9 cellular contexts compared by ENCODE assay signal in the genomic region with DNA sequence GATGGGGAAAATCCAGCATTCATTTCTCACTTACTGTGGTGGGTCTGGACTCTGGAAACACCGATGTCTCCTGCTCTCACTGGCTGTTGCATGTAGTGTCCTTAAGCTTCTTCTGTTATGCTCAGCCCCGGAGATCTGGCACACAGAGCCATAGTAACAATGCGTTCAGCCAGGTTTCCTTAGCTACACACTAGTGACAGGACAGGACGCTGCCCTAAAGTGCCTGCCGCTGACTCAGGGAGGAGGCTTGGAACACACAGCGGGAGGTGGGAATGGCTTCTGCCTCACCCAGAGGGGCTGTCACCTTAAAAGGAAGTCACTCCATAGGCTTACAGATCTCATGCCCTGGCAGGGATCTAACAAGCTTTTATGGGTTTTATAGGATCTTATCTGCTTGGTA.
DNase-seq lines count a peak whose midpoint lies in the region; ATAC-seq and TF ChIP-seq lines count a peak whose summit lies in the region.
"Had no signal": no experiment of that assay in that cellular context is flagged by ENCODE, and none has a peak within 500 bp of the region (broad histone marks: within the 10 kb centered on the region; RNA-seq: fewer than 3 reads in every experiment).

No MANE protein-coding gene starts in this region.

- H3K79me2 ChIP-seq in GM23248 (ENCODE audit: insufficient read depth) (no peaks in the 10 kb centered on the region), MM.1S (ENCODE audit: low read length) (no peaks in the 10 kb centered on the region)

- H3K4me2 ChIP-seq in GM23248 (ENCODE audit: unreplicated experiment) (peak overlapping the region; percentile 81), MM.1S (ENCODE audit: low read depth, low read length) (no peak overlapping the region)

- H3F3A ChIP-seq in GM23248 (ENCODE audit: insufficient read depth) (no peaks in the 10 kb centered on the region), MM.1S (ENCODE audit: insufficient read depth, low read length) (no peaks in the 10 kb centered on the region)

- H3K9me3 ChIP-seq in GM23248 (ENCODE audit: low read depth) (no peaks in the 10 kb centered on the region), SJSA1 (replicated peaks) (no peaks in the 10 kb centered on the region), gastroesophageal sphincter (no peaks in the 10 kb centered on the region), MM.1S (replicated peaks; ENCODE audit: insufficient read depth, low read length) (no peaks in the 10 kb centered on the region)
- H3K9me3 ChIP-seq: tibial artery had no signal

- H3K27ac ChIP-seq in GM23248 (peak overlapping the region; percentile 54), SJSA1 (peak overlapping the region; percentile 49), gastroesophageal sphincter (peak overlapping the region; percentile 52 to 73 (median 67)), MM.1S (ENCODE audit: low read length) (no peak overlapping the region)
- H3K27ac ChIP-seq: tibial artery had no signal

- peak; percentile 93 for DNase-seq in GM23248
- DNase-seq in SJSA1 (ENCODE audit: low read depth in 1 of 2, low spot score in 2 of 2) = peak; percentile 72 to 81
- DNase-seq in posterior vena cava (ENCODE audit: low spot score) = peak; percentile 82
- no peak for DNase-seq in NCI-H2107 treated with DMSO at 0.1 percent for 48 hours (lab: John Stamatoyannopoulos, UW; ENCODE audit: unreplicated experiment)
- no peak for DNase-seq in MM.1S
- no peak for DNase-seq in DMS79 treated with DMSO at 0.1 percent for 48 hours (lab: John Stamatoyannopoulos, UW)

- no peak for TF ChIP-seq CTCF in gastroesophageal sphincter (IDR thresholded peaks at IDR 0.05)
- no peak for TF ChIP-seq CTCF in MM.1S (IDR thresholded peaks at IDR 0.05; ENCODE audit: low read length)

- ATAC-seq in gastroesophageal sphincter (peak; percentile 95), GM21576 (IDR thresholded peaks at IDR 0.05; ENCODE audit: unreplicated experiment) (no peak)

- H2AFZ ChIP-seq in GM23248 = peak overlapping the region; percentile 70
- no peak overlapping the region for H2AFZ ChIP-seq in MM.1S (ENCODE audit: low read length)

- WGBS in GM23248 (ENCODE audit: low coverage in 1 of 2, low lambda C conversion rate in 2 of 2, missing lambda C conversion rate in 2 of 2), 2 experiments = 0 to 1% methylated on average over 6 of the region's 6 CpGs
- WGBS in gastroesophageal sphincter (ENCODE audit: low coverage in 1 of 2), 2 donors = 0 to 20% methylated on average over 1 of the region's 6 CpGs

- no peaks in the 10 kb centered on the region for H3K27me3 ChIP-seq in GM23248 (replicated peaks; ENCODE audit: insufficient read depth)
- H3K27me3 ChIP-seq in SJSA1 (replicated peaks) = no peaks in the 10 kb centered on the region
- no peaks in the 10 kb centered on the region for H3K27me3 ChIP-seq in gastroesophageal sphincter
- no peaks in the 10 kb centered on the region for H3K27me3 ChIP-seq in MM.1S (replicated peaks; ENCODE audit: insufficient read depth, low read length)
- H3K27me3 ChIP-seq: tibial artery had no signal

- intact Hi-C loops in posterior vena cava (cut with DNase I) = no loop called here

- TF ChIP-seq EP300 in gastroesophageal sphincter (IDR thresholded peaks at IDR 0.05) = no peak

- H3K9ac ChIP-seq in GM23248 (peak overlapping the region; percentile 66), MM.1S (ENCODE audit: low read length) (no peak overlapping the region)

- H3K9me2 ChIP-seq in GM23248 (ENCODE audit: insufficient read depth) = no peaks in the 10 kb centered on the region
- no peaks in the 10 kb centered on the region for H3K9me2 ChIP-seq in MM.1S (replicated peaks; ENCODE audit: insufficient read depth, low read length)

- H3K4me3 ChIP-seq in GM23248 (peak overlapping the region; percentile 61), SJSA1 (peak overlapping the region; percentile 14), gastroesophageal sphincter (peak overlapping the region in 1 of 2 donors; percentile 11), MM.1S (ENCODE audit: low read length) (no peak overlapping the region)
- H3K4me3 ChIP-seq: tibial artery had no signal

- H3K36me3 ChIP-seq in GM23248 (ENCODE audit: low read depth) (no peaks in the 10 kb centered on the region), SJSA1 (no peaks in the 10 kb centered on the region), gastroesophageal sphincter (no peaks in the 10 kb centered on the region), MM.1S (replicated peaks; ENCODE audit: insufficient read depth, low read length) (no peaks in the 10 kb centered on the region)
- H3K36me3 ChIP-seq: tibial artery had no signal

- no peaks in the 10 kb centered on the region for H4K20me1 ChIP-seq in GM23248 (ENCODE audit: insufficient read depth)
- no peaks in the 10 kb centered on the region for H4K20me1 ChIP-seq in MM.1S (ENCODE audit: insufficient read depth, low read length)

- in situ Hi-C loops in GM23248 (cut with MboI) = no loop called here

- H3K4me1 ChIP-seq in GM23248 (ENCODE audit: insufficient read depth) (peaks cover 9% of the 10 kb centered on the region), SJSA1 (replicated peaks) (peaks cover 10% of the 10 kb centered on the region), gastroesophageal sphincter (peaks cover 0 to 14% (median 0%) of the 10 kb centered on the region in 3 donors), MM.1S (ENCODE audit: low read length) (no peaks in the 10 kb centered on the region)

- TF ChIP-seq POLR2A in gastroesophageal sphincter (IDR thresholded peaks at IDR 0.05) = no peak

Comparison
In these comparisons a context has a peak if more than half of its experiments do, and no peak if none do; other contexts are left out.
1. DNase-seq: peak in GM23248 (single experiment), SJSA1 (2 of 2) and posterior vena cava (single experiment); none in NCI-H2107 treated with DMSO at 0.1 percent for 48 hours (single experiment), MM.1S (single experiment) and DMS79 treated with DMSO at 0.1 percent for 48 hours (single experiment).